21 cellular contexts compared by ENCODE assay signal in the genomic region with DNA sequence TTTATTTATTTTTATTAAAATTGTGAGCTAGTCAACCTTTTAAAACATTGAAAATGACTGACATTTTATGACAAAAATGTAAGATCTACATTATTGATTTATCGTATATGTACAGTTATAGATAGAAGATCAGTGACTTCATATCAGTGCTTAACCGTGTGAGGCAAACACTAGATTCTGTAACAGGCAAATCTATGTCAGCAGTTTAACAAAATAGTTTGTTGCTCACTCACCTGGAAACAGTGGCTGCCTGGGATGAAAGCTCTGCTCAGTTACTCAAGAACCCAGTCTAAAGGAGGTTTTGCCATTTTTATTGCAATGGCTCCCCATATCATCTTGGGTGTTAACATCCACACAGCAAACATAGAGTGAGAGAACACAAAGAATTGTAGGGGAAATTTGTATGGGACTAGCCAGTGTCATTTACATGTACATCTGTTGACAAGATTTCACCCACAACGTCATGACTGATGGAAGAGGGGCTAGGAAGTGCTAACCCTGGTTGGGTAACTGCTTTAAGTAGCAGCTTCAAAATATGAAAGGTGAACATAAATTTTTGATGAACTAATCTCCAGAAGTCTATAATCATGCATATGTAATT. TPM values are rescaled to one million over a fixed set of nuclear protein-coding genes. Genes with fewer than 3 reads are reported as not detected.
DNase-seq lines count a peak whose midpoint lies in the region; ATAC-seq and TF ChIP-seq lines count a peak whose summit lies in the region.
"Had no signal": no experiment of that assay in that cellular context is flagged by ENCODE, and none has a peak within 500 bp of the region (broad histone marks: within the 10 kb centered on the region; RNA-seq: fewer than 3 reads in every experiment).

No MANE protein-coding gene starts in this region.

- in situ Hi-C loops in gastrocnemius medialis (cut with MboI; ENCODE audit: low sequenced_read_pairs in 4 of 4) = no loop called here

- no peak overlapping the region for H3K27ac ChIP-seq in gastrocnemius medialis

- no peaks in the 10 kb centered on the region for H3K36me3 ChIP-seq in gastrocnemius medialis

- H3K36me3 Mint-ChIP-seq in activated T-cell treated with anti-CD3 and anti-CD28 coated beads, Interleukin-2, amount 50 U/mL, for 72 hours (ENCODE audit: insufficient read depth in 2 of 2) = no peaks in the 10 kb centered on the region
- H3K36me3 Mint-ChIP-seq: activated naive CD8-positive, alpha-beta T cell treated with anti-CD3 and anti-CD28 coated beads, Interleukin-2, amount 10 ng/mL, durations not matched to agents 7 days and 5 days; natural killer cell treated with Interleukin-12 subunit alpha and Interleukin-12 subunit beta and Interleukin-15 and Interleukin-18, amount 100 ng/mL, for 72 hours; WTC11 had no signal

- no peaks in the 10 kb centered on the region for H3K4me1 Mint-ChIP-seq in activated T-cell treated with anti-CD3 and anti-CD28 coated beads, Interleukin-2, amount 50 U/mL, for 72 hours (ENCODE audit: low read depth)
- H3K4me1 Mint-ChIP-seq: activated naive CD8-positive, alpha-beta T cell treated with anti-CD3 and anti-CD28 coated beads, Interleukin-2, amount 10 ng/mL, durations not matched to agents 7 days and 5 days had no signal

- peaks cover 4 to 21% of the 10 kb centered on the region in 2 donors for H3K4me1 ChIP-seq in gastrocnemius medialis

- no peaks in the 10 kb centered on the region for H3K9me3 ChIP-seq in gastrocnemius medialis
- H3K9me3 ChIP-seq: SK-N-SH had no signal

- no peak for TF ChIP-seq POLR2A in gastrocnemius medialis (IDR thresholded peaks at IDR 0.05)

- no peak overlapping the region for H3K4me3 ChIP-seq in gastrocnemius medialis

- ATAC-seq in GM18511 (IDR thresholded peaks at IDR 0.05; ENCODE audit: unreplicated experiment) (peak; percentile 54), GM19452 (IDR thresholded peaks at IDR 0.05; ENCODE audit: unreplicated experiment) (peak; percentile 51), HG02642 (IDR thresholded peaks at IDR 0.05; ENCODE audit: poor library complexity, unreplicated experiment) (peak; percentile 57), HG03439 (IDR thresholded peaks at IDR 0.05; ENCODE audit: unreplicated experiment) (peak; percentile 56), gastrocnemius medialis (no peak)
- ATAC-seq in activated T-cell treated with anti-CD3 and anti-CD28 coated beads, Interleukin-2, amount 50 U/mL, for 72 hours (replicated peaks in 1 of 2) = no peak
- ATAC-seq: left cardiac atrium; natural killer cell treated with Interleukin-12 subunit alpha and Interleukin-12 subunit beta and Interleukin-15 and Interleukin-18, amount 100 ng/mL, for 72 hours; WTC11 had no signal

- no peak for TF ChIP-seq CTCF in gastrocnemius medialis (IDR thresholded peaks at IDR 0.05 in 4 of 5, conservative IDR thresholded peaks at IDR 0.05 in 1 of 5)

- H3K27me3 ChIP-seq in gastrocnemius medialis = no peaks in the 10 kb centered on the region

- no peaks in the 10 kb centered on the region for H3K9me3 Mint-ChIP-seq in activated T-cell treated with anti-CD3 and anti-CD28 coated beads, Interleukin-2, amount 50 U/mL, for 72 hours
- H3K9me3 Mint-ChIP-seq: activated naive CD8-positive, alpha-beta T cell treated with anti-CD3 and anti-CD28 coated beads, Interleukin-2, amount 10 ng/mL, durations not matched to agents 7 days and 5 days; natural killer cell treated with Interleukin-12 subunit alpha and Interleukin-12 subunit beta and Interleukin-15 and Interleukin-18, amount 100 ng/mL, for 72 hours; WTC11 had no signal

- DNase-seq in gastrocnemius medialis (no peak), NCI-H524 treated with DMSO at 0.1 percent for 48 hours (lab: John Stamatoyannopoulos, UW) (no peak), NOMO-1 treated with DMSO at 0.1 percent for 48 hours (lab: John Stamatoyannopoulos, UW; ENCODE audit: unreplicated experiment) (no peak)
- DNase-seq in activated T-cell treated with anti-CD3 and anti-CD28 coated beads, Interleukin-2, amount 50 U/mL, for 72 hours = no peak
- DNase-seq: activated CD8-positive, alpha-beta memory T cell treated with anti-CD3 and anti-CD28 coated beads, Interleukin-2, amount 50 U/mL, for 48 hours; activated naive CD8-positive, alpha-beta T cell treated with anti-CD3 and anti-CD28 coated beads, Interleukin-2, amount 10 ng/mL, durations not matched to agents 7 days and 5 days; AML-193; central memory CD4-positive, alpha-beta T cell; DMS79 treated with DMSO at 0.1 percent for 48 hours; Kasumi-1; left cardiac atrium; NCI-H2107; SK-N-SH; substantia nigra had no signal

- no peak overlapping the region for H3K27ac Mint-ChIP-seq in activated T-cell treated with anti-CD3 and anti-CD28 coated beads, Interleukin-2, amount 50 U/mL, for 72 hours
- H3K27ac Mint-ChIP-seq: activated naive CD8-positive, alpha-beta T cell treated with anti-CD3 and anti-CD28 coated beads, Interleukin-2, amount 10 ng/mL, durations not matched to agents 7 days and 5 days; natural killer cell treated with Interleukin-12 subunit alpha and Interleukin-12 subunit beta and Interleukin-15 and Interleukin-18, amount 100 ng/mL, for 72 hours; WTC11 had no signal

- peaks cover 28% of the 10 kb centered on the region for H3K27me3 Mint-ChIP-seq in activated T-cell treated with anti-CD3 and anti-CD28 coated beads, Interleukin-2, amount 50 U/mL, for 72 hours (ENCODE audit: low read depth)

- intact Hi-C loops in gastrocnemius medialis (cut with DNase I; ENCODE audit: low total_unique reads) = no loop called here

- H3K4me3 Mint-ChIP-seq in activated T-cell treated with anti-CD3 and anti-CD28 coated beads, Interleukin-2, amount 50 U/mL, for 72 hours = no peak overlapping the region
- H3K4me3 Mint-ChIP-seq: activated naive CD8-positive, alpha-beta T cell treated with anti-CD3 and anti-CD28 coated beads, Interleukin-2, amount 10 ng/mL, durations not matched to agents 7 days and 5 days; natural killer cell treated with Interleukin-12 subunit alpha and Interleukin-12 subunit beta and Interleukin-15 and Interleukin-18, amount 100 ng/mL, for 72 hours; WTC11 had no signal

RNA-seq across cellular contexts. Expression of a gene that starts 49.0 kb away (rescaled TPM):
- total RNA-seq in gastrocnemius medialis = 10 to 100 TPM in 3 of 4 donors, 1 to 10 TPM in 1; 8.2 to 53.5 (median 35.8) TPM
- under 1 TPM in 1 of 2 donors, not detected in 1; 0.07 TPM for total RNA-seq in activated T-cell treated with anti-CD3 and anti-CD28 coated beads, Interleukin-2, amount 50 U/mL, for 72 hours
- total RNA-seq: endothelial cell of umbilical vein had no signal

Comparison
In these comparisons a context has a peak if more than half of its experiments do, and no peak if none do; other contexts are left out.
1. ATAC-seq: peak in GM18511 (single experiment), GM19452 (single experiment), HG02642 (single experiment) and HG03439 (single experiment); none in gastrocnemius medialis (0 of 2) and activated T-cell treated with anti-CD3 and anti-CD28 coated beads, Interleukin-2, amount 50 U/mL, for 72 hours (0 of 2).
2. RNA of a gene that starts 49.0 kb away (total RNA-seq): 8.2 to 53.5 TPM in gastrocnemius medialis; 0.07 TPM in activated T-cell treated with anti-CD3 and anti-CD28 coated beads, Interleukin-2, amount 50 U/mL, for 72 hours; every median in the first group is over 4 times any median in the second.